27 cellular contexts compared by ENCODE assay signal in the genomic region with DNA sequence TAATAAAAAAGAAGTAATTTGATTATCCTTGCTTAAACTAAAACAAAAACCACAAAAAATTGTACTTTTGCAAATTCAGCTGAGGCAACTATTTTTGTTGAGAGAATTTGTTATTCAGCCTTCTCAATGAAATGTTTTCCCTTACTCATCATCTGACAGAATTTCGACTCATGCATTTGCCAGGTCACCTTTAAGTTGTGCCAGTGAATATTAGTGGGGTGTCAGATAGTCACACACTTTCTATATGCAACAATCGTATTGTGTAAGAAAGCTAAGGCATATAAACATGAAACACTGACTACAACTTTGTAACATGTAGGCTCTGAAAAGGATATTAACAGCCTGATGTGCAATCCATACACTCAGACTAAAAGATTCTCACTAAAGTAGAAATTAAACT.
"Had no signal": no experiment of that assay in that cellular context is flagged by ENCODE, and none has a peak within 500 bp of the region (broad histone marks: within the 10 kb centered on the region; RNA-seq: fewer than 3 reads in every experiment).

No MANE protein-coding gene starts in this region.

- H3K9me3 ChIP-seq: lower lobe of right lung, testis, transverse colon had no signal

- H3K4me3 ChIP-seq: coronary artery, dorsolateral prefrontal cortex, heart right ventricle, left lung, lower lobe of right lung, testis, transverse colon had no signal

- H3K4me3 Mint-ChIP-seq: activated CD8-positive, alpha-beta T cell treated with anti-CD3 and anti-CD28 coated beads for 36 hours; activated T-cell treated with anti-CD3 and anti-CD28 coated beads, Interleukin-2, amount 50 U/mL, for 4 hours; activated T-helper 17 cell treated with anti-CD3 and anti-CD28 coated beads, Interleukin-2, amount 50 U/mL, for 72 hours; natural killer cell; T-helper 1 cell treated with Interleukin-12 subunit alpha and Interleukin-12 subunit beta and Interleukin-4 antibody, amounts not matched to agents 30 μg/mL and 1 μg/mL, for 36 hours; WTC11 had no signal

- H3K27me3 Mint-ChIP-seq: activated CD8-positive, alpha-beta T cell treated with anti-CD3 and anti-CD28 coated beads for 36 hours; activated T-helper 17 cell treated with anti-CD3 and anti-CD28 coated beads, Interleukin-2, amount 50 U/mL, for 72 hours had no signal

- H3K4me1 ChIP-seq: heart right ventricle, left lung, lower lobe of right lung, testis, transverse colon had no signal

- ATAC-seq: activated CD8-positive, alpha-beta T cell treated with anti-CD3 and anti-CD28 coated beads for 36 hours; activated T-cell treated with anti-CD3 and anti-CD28 coated beads, Interleukin-2, amount 50 U/mL, for 4 hours; activated T-helper 17 cell treated with anti-CD3 and anti-CD28 coated beads, Interleukin-2, amount 50 U/mL, for 72 hours; heart right ventricle; left lung; lower lobe of right lung; natural killer cell; right cardiac atrium; stimulated activated naive CD8-positive, alpha-beta T cell treated with anti-CD3 and anti-CD28 coated beads, Interleukin-15, Interleukin-2, amounts not matched to agents 100 U/mL and 50 U/mL, for 24 hours; WTC11 had no signal

- DNase-seq: activated CD4-positive, alpha-beta T cell treated with anti-CD3 and anti-CD28 coated beads for 1 hour; activated CD4-positive, alpha-beta T cell treated with anti-CD3 and anti-CD28 coated beads, Interleukin-2, amount 50 U/mL, for 1 hour; activated CD8-positive, alpha-beta T cell treated with anti-CD3 and anti-CD28 coated beads for 36 hours; activated gamma-delta T cell treated with Interleukin-2 at 50 U/mL for 16 hours; activated naive CD4-positive, alpha-beta T cell treated with anti-CD3 and anti-CD28 coated beads, Interleukin-2, amount 50 U/mL, for 16 hours; activated T-cell treated with anti-CD3 and anti-CD28 coated beads, Interleukin-2, amount 50 U/mL, for 4 hours; amygdala; dorsolateral prefrontal cortex; effector memory CD4-positive, alpha-beta T cell; erythroblast; heart right ventricle; kidney glomerular epithelial cell; left lung; lower lobe of right lung; mesendoderm; natural killer cell; posterior cingulate gyrus; right cardiac atrium; stimulated activated CD4-positive, alpha-beta T cell treated with anti-CD3 and anti-CD28 coated beads, Interleukin-4, amount 100 ng/mL, for 1 hour; stimulated activated naive CD8-positive, alpha-beta T cell treated with anti-CD3 and anti-CD28 coated beads, Interleukin-15, Interleukin-2, amounts not matched to agents 100 U/mL and 50 U/mL, for 24 hours; T-helper 9 cell; testis; transverse colon had no signal

- H3K27ac ChIP-seq: coronary artery, dorsolateral prefrontal cortex, heart right ventricle, left lung, lower lobe of right lung, testis, transverse colon had no signal

- H3K27me3 ChIP-seq: dorsolateral prefrontal cortex, heart right ventricle, left lung, testis, transverse colon had no signal

- H3K4me1 Mint-ChIP-seq: activated T-helper 17 cell treated with anti-CD3 and anti-CD28 coated beads, Interleukin-2, amount 50 U/mL, for 72 hours; natural killer cell; WTC11 had no signal

- H3K36me3 ChIP-seq: heart right ventricle, left lung, lower lobe of right lung, transverse colon had no signal

- H3K27ac Mint-ChIP-seq: activated CD8-positive, alpha-beta T cell treated with anti-CD3 and anti-CD28 coated beads for 36 hours; activated T-helper 17 cell treated with anti-CD3 and anti-CD28 coated beads, Interleukin-2, amount 50 U/mL, for 72 hours; natural killer cell; T-helper 1 cell treated with Interleukin-12 subunit alpha and Interleukin-12 subunit beta and Interleukin-4 antibody, amounts not matched to agents 30 μg/mL and 1 μg/mL, for 36 hours; WTC11 had no signal
